ENCODE assay signal across 8 cellular contexts in genomic region chrX:48631376-48632090, GRCh38. TPM values are rescaled to one million over a fixed set of nuclear protein-coding genes. Genes with fewer than 3 reads are reported as not detected.
DNase-seq lines count a peak whose midpoint lies in the region; ATAC-seq and TF ChIP-seq lines count a peak whose summit lies in the region.

No MANE protein-coding gene starts in this region.

- DNase-seq in A673 (ENCODE audit: low spot score) (peak; percentile 90), HK-2 (ENCODE audit: unreplicated experiment) (peak; percentile 80), NOMO-1 treated with dmso at 0.1 percent for 144 hours (lab: John Stamatoyannopoulos, UW; ENCODE audit: unreplicated experiment) (peak; percentile 71), epidermal melanocyte (ENCODE audit: insufficient read length, low spot score) (peak; percentile 79), mucosa of descending colon (peak; percentile 65 to 91 (median 73))
- peak; percentile 63 for DNase-seq in activated CD8-positive, alpha-beta memory T cell treated with anti-CD3 and anti-CD28 coated beads, Interleukin-2, amount 50 U/mL, for 48 hours
- peak; percentile 4 to 29 for DNase-seq in stimulated activated CD8-positive, alpha-beta memory T cell treated with anti-CD3 and anti-CD28 coated beads, Interleukin-4, amount 100 ng/mL, for 4 hours (ENCODE audit: low read depth in 2 of 2, low spot score in 1 of 2)

- no TSS peak for BruUV-seq in A673 (replicated peaks; lab: Mats Ljungman, UMichigan)

- no peak overlapping the region for H3K27ac ChIP-seq in A673 (ENCODE audit: low read depth, low read length, poor library complexity, severe bottlenecking)

- H3K9me3 ChIP-seq in A673 (ENCODE audit: low read depth, low read length, poor library complexity, severe bottlenecking) (no peaks in the 10 kb centered on the region), mucosa of descending colon (no peaks in the 10 kb centered on the region)

- TF ChIP-seq CTCF in A673 (conservative IDR thresholded peaks at IDR 0.05; ENCODE audit: low read depth, low read length) (peak; percentile 59), mucosa of descending colon (IDR thresholded peaks at IDR 0.05) (no peak)

- POLR2A ChIA-PET in A673 (lab: Charles Lee; ENCODE audit: low non-redundant PET): no interaction called here

- H3K4me3 ChIP-seq in A673 (ENCODE audit: low read depth, low read length, poor library complexity, severe bottlenecking) (no peak overlapping the region), mucosa of descending colon (no peak overlapping the region)

- CTCF ChIA-PET in A673 (lab: Charles Lee): interaction anchor here (0.6 kb wide), 1 partner anchor 45 kb away, joined by 4 read pairs; no protein-coding TSS in a partner anchor

- H3K27me3 ChIP-seq in A673 (replicated peaks; ENCODE audit: insufficient read depth, low read depth, low read length, poor library complexity): no peaks in the 10 kb centered on the region

- H3K4me1 ChIP-seq in A673 (ENCODE audit: insufficient read depth, low read length, poor library complexity, severe bottlenecking) (no peaks in the 10 kb centered on the region), mucosa of descending colon (ENCODE audit: low read depth) (no peaks in the 10 kb centered on the region)

- H3K36me3 ChIP-seq in A673 (ENCODE audit: insufficient read depth, low read length, poor library complexity, severe bottlenecking) (no peaks in the 10 kb centered on the region), mucosa of descending colon (ENCODE audit: low read depth) (no peaks in the 10 kb centered on the region)

- ATAC-seq in GM18511 (IDR thresholded peaks at IDR 0.05; ENCODE audit: unreplicated experiment) (peak; percentile 96), mucosa of descending colon (peak; percentile 100)

- intact Hi-C loops in A673 (cut with micrococcal nuclease; ENCODE audit: unreplicated experiment) (no loop called here), mucosa of descending colon (cut with DNase I, micrococcal nuclease) (no loop called here)

RNA-seq across cellular contexts. Expression of gene WDR13, which starts 34.2 kb away (rescaled TPM):
- total RNA-seq in A673 (2021) (48.1 and 58.7 TPM in 2 replicates), mucosa of descending colon (100 to 1,000 TPM; 124 to 139 (median 128) TPM)

RNA-seq across cellular contexts. Expression of gene WAS, which starts 52.1 kb away (rescaled TPM):
- total RNA-seq in A673 (2021): 0.90 and 1.1 TPM in 2 replicates
- 1 to 10 TPM; 4.4 to 8.6 (median 5.3) TPM for total RNA-seq in mucosa of descending colon

RNA-seq across cellular contexts. Expression of gene RBM3, which starts 57.2 kb away (rescaled TPM):
- total RNA-seq in A673 (2021): 259 and 260 TPM in 2 replicates
- 100 to 1,000 TPM in 2 of 3 donors, 10 to 100 TPM in 1; 88.4 to 406 (median 123) TPM for total RNA-seq in mucosa of descending colon

Comparison
In these comparisons a context has a peak if more than half of its experiments do, and no peak if none do; other contexts are left out.
1. DNase-seq: peak in every context shown above with its lines; median percentile 90 in A673; 80 in HK-2; 79 in epidermal melanocyte; 73 in mucosa of descending colon; 71 in NOMO-1 treated with dmso at 0.1 percent for 144 hours; 63 in activated CD8-positive, alpha-beta memory T cell treated with anti-CD3 and anti-CD28 coated beads, Interleukin-2, amount 50 U/mL, for 48 hours; 16 in stimulated activated CD8-positive, alpha-beta memory T cell treated with anti-CD3 and anti-CD28 coated beads, Interleukin-4, amount 100 ng/mL, for 4 hours.